In genomic region chr19:56637976-56638555, GRCh38 we compare ENCODE assay signal across 1 cellular context.
TF ChIP-seq lines count a peak whose summit lies in the region.

No MANE protein-coding gene starts in this region.

TF ChIP-seq in HepG2, 621 proteins besides CTCF, POLR2A, EP300 and RAD21 (continued from another document and continues in another):
- TF ChIP-seq LRRFIP1 (CRISPR knock-in tag; conservative IDR thresholded peaks at IDR 0.05) (peak; percentile 98), MED13 (CRISPR knock-in tag; IDR thresholded peaks at IDR 0.05) (peak; percentile 99), ELF3 (CRISPR knock-in tag; IDR thresholded peaks at IDR 0.05) (peak; percentile 98), SPEN (CRISPR knock-in tag; IDR thresholded peaks at IDR 0.05; ENCODE audit: low read depth) (peak; percentile 98), ZNF510 (CRISPR knock-in tag; IDR thresholded peaks at IDR 0.05; ENCODE audit: low read depth) (peak; percentile 100), ZNF281 (CRISPR knock-in tag; IDR thresholded peaks at IDR 0.05; ENCODE audit: borderline replicate concordance) (peak; percentile 90), ZNF44 (CRISPR knock-in tag; IDR thresholded peaks at IDR 0.05) (peak; percentile 99), ZNF790 (CRISPR knock-in tag; IDR thresholded peaks at IDR 0.05; ENCODE audit: borderline replicate concordance) (peak; percentile 100), ZNF17 (CRISPR knock-in tag; IDR thresholded peaks at IDR 0.05) (peak; percentile 99), RNF219 (CRISPR knock-in tag; IDR thresholded peaks at IDR 0.05) (peak; percentile 98), ZNF740 (CRISPR knock-in tag; IDR thresholded peaks at IDR 0.05) (peak; percentile 94), TEAD3 (CRISPR knock-in tag; optimal IDR thresholded peaks at IDR 0.05; ENCODE audit: borderline replicate concordance) (peak; percentile 90), RERE (CRISPR knock-in tag; IDR thresholded peaks at IDR 0.05; ENCODE audit: low read depth) (peak; percentile 92), ZNF589 (CRISPR knock-in tag; conservative IDR thresholded peaks at IDR 0.05) (peak; percentile 100), TBP (CRISPR knock-in tag; IDR thresholded peaks at IDR 0.05) (no peak), PREB (CRISPR knock-in tag; IDR thresholded peaks at IDR 0.05) (peak; percentile 99), RFX5 (IDR thresholded peaks at IDR 0.05; ENCODE audit: low read depth, low read length) (no peak), ZNF460 (CRISPR knock-in tag; IDR thresholded peaks at IDR 0.05; ENCODE audit: borderline replicate concordance) (no peak; the same call in 1 of the 2 replicates), HMGA1 (CRISPR knock-in tag; conservative IDR thresholded peaks at IDR 0.05) (no peak), ZNF230 (CRISPR knock-in tag; IDR thresholded peaks at IDR 0.05) (peak; percentile 100), SP140L (CRISPR knock-in tag; IDR thresholded peaks at IDR 0.05; ENCODE audit: borderline replicate concordance) (peak; percentile 100), ZNF225 (CRISPR knock-in tag; IDR thresholded peaks at IDR 0.05) (peak; percentile 99; the same call in 1 of the 2 replicates), ZNF260 (CRISPR knock-in tag; IDR thresholded peaks at IDR 0.05; ENCODE audit: borderline replicate concordance, low read depth) (no peak), TARDBP (CRISPR knock-in tag; IDR thresholded peaks at IDR 0.05) (peak; percentile 64; the same call in 1 of the 2 replicates), ZNF776 (CRISPR knock-in tag; IDR thresholded peaks at IDR 0.05) (peak; percentile 99), SMARCC2 (IDR thresholded peaks at IDR 0.05) (no peak), RFX1 (IDR thresholded peaks at IDR 0.05) (no peak), ATF3 (CRISPR knock-in tag; IDR thresholded peaks at IDR 0.05) (peak; percentile 98), ZNF143 (CRISPR knock-in tag; IDR thresholded peaks at IDR 0.05) (peak; percentile 76), TEF (CRISPR knock-in tag; IDR thresholded peaks at IDR 0.05) (peak; percentile 100), BRD4 (CRISPR knock-in tag; IDR thresholded peaks at IDR 0.05) (peak; percentile 69), SNAPC2 (CRISPR knock-in tag; IDR thresholded peaks at IDR 0.05) (peak; percentile 98), ZNF383 (CRISPR knock-in tag; IDR thresholded peaks at IDR 0.05; ENCODE audit: borderline replicate concordance) (no peak), HOXA5 (CRISPR knock-in tag; IDR thresholded peaks at IDR 0.05) (peak; percentile 100), ZUFSP (CRISPR knock-in tag; IDR thresholded peaks at IDR 0.05; ENCODE audit: borderline replicate concordance) (no peak), ARID2 (CRISPR knock-in tag; IDR thresholded peaks at IDR 0.05; ENCODE audit: borderline replicate concordance) (peak; percentile 93; the same call in 1 of the 2 replicates), ZSCAN31 (CRISPR knock-in tag; IDR thresholded peaks at IDR 0.05; ENCODE audit: low read depth) (peak; percentile 100), TAF1 (CRISPR knock-in tag; IDR thresholded peaks at IDR 0.05) (peak; percentile 78), ZNF615 (CRISPR knock-in tag; IDR thresholded peaks at IDR 0.05; ENCODE audit: borderline replicate concordance) (peak; percentile 100), ZBTB1 (CRISPR knock-in tag; IDR thresholded peaks at IDR 0.05; ENCODE audit: borderline replicate concordance) (peak; percentile 98), DNMT3B (CRISPR knock-in tag; conservative IDR thresholded peaks at IDR 0.05) (peak; percentile 100; the same call in 1 of the 2 replicates), MBD4 (IDR thresholded peaks at IDR 0.05; ENCODE audit: borderline replicate concordance, low read length) (no peak), ZNF782 (CRISPR knock-in tag; IDR thresholded peaks at IDR 0.05; ENCODE audit: borderline replicate concordance) (peak; percentile 96; the same call in 1 of the 2 replicates), ZNF792 (CRISPR knock-in tag; IDR thresholded peaks at IDR 0.05) (peak; percentile 100), ZSCAN20 (CRISPR knock-in tag; IDR thresholded peaks at IDR 0.05; ENCODE audit: borderline replicate concordance) (peak; percentile 100), KDM2A (CRISPR knock-in tag; IDR thresholded peaks at IDR 0.05; ENCODE audit: borderline replicate concordance, low read depth) (peak; percentile 99), GMEB1 (CRISPR knock-in tag; IDR thresholded peaks at IDR 0.05; ENCODE audit: borderline replicate concordance) (peak; percentile 55; the same call in 1 of the 2 replicates), KDM1A (CRISPR knock-in tag; IDR thresholded peaks at IDR 0.05) (no peak)
